Comparison of ENCODE assay signal across 21 cellular contexts in genomic region chr2:109326306-109326705, GRCh38.
"Had no signal": no experiment of that assay in that cellular context is flagged by ENCODE, and none has a peak within 500 bp of the region (broad histone marks: within the 10 kb centered on the region; RNA-seq: fewer than 3 reads in every experiment).

No MANE protein-coding gene starts in this region.

- H3K9me3 ChIP-seq: mucosa of descending colon, vagina had no signal

- H3K4me1 Mint-ChIP-seq: memory B cell had no signal

- H3K4me3 ChIP-seq: cardiac muscle cell, dorsolateral prefrontal cortex, mucosa of descending colon, vagina had no signal

- H3K36me3 Mint-ChIP-seq: activated CD4-positive, alpha-beta memory T cell treated with anti-CD3 and anti-CD28 coated beads for 36 hours; activated naive CD8-positive, alpha-beta T cell treated with anti-CD3 and anti-CD28 coated beads for 36 hours; memory B cell; stimulated activated naive B cell treated with anti-CD40 and anti-IgM and Interleukin-4, amounts not matched to agents 10 μg/mL and 1 μg/mL and 100 μg/mL, for 72 hours had no signal

- DNase-seq: activated B cell treated with CpG ODN at 0.5 μM for 24 hours; activated CD4-positive, alpha-beta memory T cell treated with anti-CD3 and anti-CD28 coated beads for 36 hours; activated CD4-positive, alpha-beta T cell treated with anti-CD3 and anti-CD28 coated beads for 4 hours; activated naive CD8-positive, alpha-beta T cell treated with anti-CD3 and anti-CD28 coated beads for 36 hours; activated T-cell treated with anti-CD3 and anti-CD28 coated beads for 4 hours; amniotic stem cell; endodermal cell; foreskin melanocyte; glutamatergic neuron; mucosa of descending colon; naive thymus-derived CD4-positive, alpha-beta T cell; stimulated activated naive B cell treated with anti-CD40 and anti-IgM and Interleukin-4, amounts not matched to agents 10 μg/mL and 1 μg/mL and 100 μg/mL, for 72 hours; T-helper 1 cell; T-helper 9 cell; trophoblast cell had no signal

- H3K4me3 Mint-ChIP-seq: activated B cell treated with CpG ODN at 0.5 μM for 24 hours; activated CD4-positive, alpha-beta memory T cell treated with anti-CD3 and anti-CD28 coated beads for 36 hours; activated naive CD8-positive, alpha-beta T cell treated with anti-CD3 and anti-CD28 coated beads for 36 hours; endodermal cell; memory B cell; naive thymus-derived CD4-positive, alpha-beta T cell; stimulated activated naive B cell treated with anti-CD40 and anti-IgM and Interleukin-4, amounts not matched to agents 10 μg/mL and 1 μg/mL and 100 μg/mL, for 72 hours had no signal

- H3K27me3 Mint-ChIP-seq: activated B cell treated with CpG ODN at 0.5 μM for 24 hours; activated naive CD8-positive, alpha-beta T cell treated with anti-CD3 and anti-CD28 coated beads for 36 hours had no signal

- H3K27ac ChIP-seq: cardiac muscle cell, epithelial cell of prostate had no signal

- H3K9me3 Mint-ChIP-seq: activated B cell treated with CpG ODN at 0.5 μM for 24 hours; activated CD4-positive, alpha-beta memory T cell treated with anti-CD3 and anti-CD28 coated beads for 36 hours; activated naive CD8-positive, alpha-beta T cell treated with anti-CD3 and anti-CD28 coated beads for 36 hours; memory B cell; stimulated activated naive B cell treated with anti-CD40 and anti-IgM and Interleukin-4, amounts not matched to agents 10 μg/mL and 1 μg/mL and 100 μg/mL, for 72 hours had no signal

- ATAC-seq: left lobe of liver; mucosa of descending colon; naive thymus-derived CD4-positive, alpha-beta T cell; stimulated activated naive B cell treated with anti-CD40 and anti-IgM and Interleukin-4, amounts not matched to agents 10 μg/mL and 1 μg/mL and 100 μg/mL, for 72 hours had no signal

- H3K36me3 ChIP-seq: cardiac muscle cell, vagina had no signal

- H3K27me3 ChIP-seq: dorsolateral prefrontal cortex, vagina had no signal

- H3K27ac Mint-ChIP-seq: activated B cell treated with CpG ODN at 0.5 μM for 24 hours; activated CD4-positive, alpha-beta memory T cell treated with anti-CD3 and anti-CD28 coated beads for 36 hours; activated naive CD8-positive, alpha-beta T cell treated with anti-CD3 and anti-CD28 coated beads for 36 hours; endodermal cell; memory B cell; naive thymus-derived CD4-positive, alpha-beta T cell; stimulated activated naive B cell treated with anti-CD40 and anti-IgM and Interleukin-4, amounts not matched to agents 10 μg/mL and 1 μg/mL and 100 μg/mL, for 72 hours had no signal
